ENCODE assay signal across 36 cellular contexts in the genomic region with DNA sequence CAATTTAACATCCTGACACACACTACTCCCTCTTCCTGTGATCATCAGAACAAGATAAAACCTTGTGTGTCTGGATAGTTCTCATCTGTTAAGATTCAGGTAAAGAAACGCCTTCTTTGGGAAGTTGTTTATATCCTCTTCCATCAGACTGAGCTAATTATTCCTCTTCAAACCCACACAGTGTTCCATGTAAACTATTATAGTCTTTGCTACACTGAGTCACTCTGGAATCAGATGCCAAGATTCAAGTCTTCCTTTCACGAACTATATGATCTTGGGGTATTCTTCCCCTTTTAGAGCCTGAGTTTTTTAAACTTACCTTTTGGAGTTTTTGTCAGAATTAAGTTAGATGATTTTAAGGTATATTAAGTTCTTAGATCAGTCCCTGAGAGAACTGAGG. TPM values are rescaled to one million over a fixed set of nuclear protein-coding genes. Genes with fewer than 3 reads are reported as not detected.
"Had no signal": no experiment of that assay in that cellular context is flagged by ENCODE, and none has a peak within 500 bp of the region (broad histone marks: within the 10 kb centered on the region; RNA-seq: fewer than 3 reads in every experiment).

No MANE protein-coding gene starts in this region.

- ATAC-seq: activated CD4-positive, CD25-positive, alpha-beta regulatory T cell treated with anti-CD3 and anti-CD28 coated beads, Interleukin-2, amount 50 U/mL, for 24 hours; activated CD8-positive, alpha-beta T cell treated with anti-CD3 and anti-CD28 coated beads for 36 hours; activated naive CD4-positive, alpha-beta T cell treated with anti-CD3 and anti-CD28 coated beads, Interleukin-2, amount 50 U/mL, for 72 hours; activated T-cell treated with anti-CD3 and anti-CD28 coated beads, Interleukin-2, amount 50 U/mL, for 4 hours; activated T-helper 17 cell treated with anti-CD3 and anti-CD28 coated beads, Interleukin-2, amount 50 U/mL, for 72 hours; gastroesophageal sphincter; heart right ventricle; T-helper 17 cell had no signal

- H3K36me3 Mint-ChIP-seq: activated naive CD4-positive, alpha-beta T cell treated with anti-CD3 and anti-CD28 coated beads, Interleukin-2, amount 50 U/mL, for 72 hours; brain had no signal

- H3K4me1 Mint-ChIP-seq: activated B cell treated with CpG ODN at 0.5 μM for 24 hours; activated naive CD8-positive, alpha-beta T cell treated with anti-CD3 and anti-CD28 coated beads, Interleukin-2, amount 10 ng/mL, durations not matched to agents 7 days and 5 days; brain had no signal

- H3K36me3 ChIP-seq: ascending aorta, breast epithelium, cardiac muscle cell, colonic mucosa, esophagus squamous epithelium, gastroesophageal sphincter, heart right ventricle, WERI-Rb-1 had no signal

- H3K9me3 ChIP-seq: ascending aorta, breast epithelium, colonic mucosa, esophagus squamous epithelium, gastroesophageal sphincter, heart right ventricle had no signal

- H3K4me1 ChIP-seq: ascending aorta, breast epithelium, colonic mucosa, esophagus squamous epithelium, gastroesophageal sphincter, heart right ventricle had no signal

- DNase-seq: activated B cell treated with CpG ODN at 0.5 μM for 24 hours; activated CD4-positive, alpha-beta T cell treated with anti-CD3 and anti-CD28 coated beads for 48 hours; activated CD4-positive, alpha-beta T cell treated with anti-CD3 and anti-CD28 coated beads, Interleukin-2, amount 50 U/mL, for 1 hour; activated CD4-positive, alpha-beta T cell treated with anti-CD3 and anti-CD28 coated beads, Interleukin-2, amount 50 U/mL, for 48 hours; activated CD8-positive, alpha-beta memory T cell treated with anti-CD3 and anti-CD28 coated beads for 24 hours; activated CD8-positive, alpha-beta T cell treated with anti-CD3 and anti-CD28 coated beads for 36 hours; activated effector memory CD4-positive, alpha-beta T cell treated with anti-CD3 and anti-CD28 coated beads, Interleukin-2, amount 50 U/mL, for 16 hours; activated naive CD4-positive, alpha-beta T cell treated with anti-CD3 and anti-CD28 coated beads for 36 hours; activated naive CD8-positive, alpha-beta T cell treated with anti-CD3 and anti-CD28 coated beads, Interleukin-2, amount 10 ng/mL, durations not matched to agents 7 days and 5 days; activated T-cell treated with anti-CD3 and anti-CD28 coated beads, Interleukin-2, amount 50 U/mL, for 4 hours; central memory CD4-positive, alpha-beta T cell; cerebellar nuclear complex; colonic mucosa; effector CD8-positive, alpha-beta T cell; esophagus squamous epithelium; foreskin melanocyte; heart right ventricle; T-helper 1 cell; T-helper 17 cell; T1000; WERI-Rb-1 had no signal

- H3K4me3 ChIP-seq: ascending aorta, breast epithelium, cardiac muscle cell, colonic mucosa, esophagus squamous epithelium, gastroesophageal sphincter, heart right ventricle had no signal

- H3K27ac ChIP-seq: ascending aorta, breast epithelium, cardiac muscle cell, colonic mucosa, epithelial cell of prostate, esophagus squamous epithelium, gastroesophageal sphincter, heart right ventricle, WERI-Rb-1 had no signal

- H3K9me3 Mint-ChIP-seq: activated B cell treated with CpG ODN at 0.5 μM for 24 hours; activated CD8-positive, alpha-beta T cell treated with anti-CD3 and anti-CD28 coated beads for 36 hours; activated naive CD4-positive, alpha-beta T cell treated with anti-CD3 and anti-CD28 coated beads for 36 hours; activated naive CD4-positive, alpha-beta T cell treated with anti-CD3 and anti-CD28 coated beads, Interleukin-2, amount 50 U/mL, for 72 hours; activated T-cell treated with anti-CD3 and anti-CD28 coated beads, Interleukin-2, amount 50 U/mL, for 4 hours; activated T-helper 17 cell treated with anti-CD3 and anti-CD28 coated beads, Interleukin-2, amount 50 U/mL, for 72 hours; brain; T-helper 2 cell treated with Interferon-gamma antibody and Interleukin-4, amounts not matched to agents 5 μg/mL and 100 μg/mL, for 36 hours had no signal

- H3K4me3 Mint-ChIP-seq: activated B cell treated with CpG ODN at 0.5 μM for 24 hours; activated CD8-positive, alpha-beta T cell treated with anti-CD3 and anti-CD28 coated beads for 36 hours; activated naive CD4-positive, alpha-beta T cell treated with anti-CD3 and anti-CD28 coated beads for 36 hours; activated naive CD8-positive, alpha-beta T cell treated with anti-CD3 and anti-CD28 coated beads, Interleukin-2, amount 10 ng/mL, durations not matched to agents 7 days and 5 days; activated T-cell treated with anti-CD3 and anti-CD28 coated beads, Interleukin-2, amount 50 U/mL, for 4 hours; activated T-helper 17 cell treated with anti-CD3 and anti-CD28 coated beads, Interleukin-2, amount 50 U/mL, for 72 hours; brain; T-helper 17 cell; T-helper 2 cell treated with Interferon-gamma antibody and Interleukin-4, amounts not matched to agents 5 μg/mL and 100 μg/mL, for 36 hours had no signal

- H3K27ac Mint-ChIP-seq: activated B cell treated with CpG ODN at 0.5 μM for 24 hours; activated CD8-positive, alpha-beta T cell treated with anti-CD3 and anti-CD28 coated beads for 36 hours; activated naive CD4-positive, alpha-beta T cell treated with anti-CD3 and anti-CD28 coated beads for 36 hours; activated naive CD4-positive, alpha-beta T cell treated with anti-CD3 and anti-CD28 coated beads, Interleukin-2, amount 50 U/mL, for 72 hours; activated naive CD8-positive, alpha-beta T cell treated with anti-CD3 and anti-CD28 coated beads, Interleukin-2, amount 10 ng/mL, durations not matched to agents 7 days and 5 days; activated T-helper 17 cell treated with anti-CD3 and anti-CD28 coated beads, Interleukin-2, amount 50 U/mL, for 72 hours; brain; T-helper 17 cell; T-helper 2 cell treated with Interferon-gamma antibody and Interleukin-4, amounts not matched to agents 5 μg/mL and 100 μg/mL, for 36 hours had no signal

- H3K27me3 ChIP-seq: ascending aorta, breast epithelium, cardiac muscle cell, colonic mucosa had no signal

RNA-seq across cellular contexts. Expression of gene OR1J1, which starts 2.0 kb away (rescaled TPM):
- total RNA-seq: activated B cell treated with CpG ODN at 0.5 μM for 24 hours; activated CD8-positive, alpha-beta T cell treated with anti-CD3 and anti-CD28 coated beads for 36 hours; activated naive CD4-positive, alpha-beta T cell treated with anti-CD3 and anti-CD28 coated beads for 36 hours; activated naive CD4-positive, alpha-beta T cell treated with anti-CD3 and anti-CD28 coated beads, Interleukin-2, amount 50 U/mL, for 72 hours; activated naive CD8-positive, alpha-beta T cell treated with anti-CD3 and anti-CD28 coated beads, Interleukin-2, amount 10 ng/mL, durations not matched to agents 7 days and 5 days; activated T-cell treated with anti-CD3 and anti-CD28 coated beads, Interleukin-2, amount 50 U/mL, for 4 hours; activated T-helper 17 cell treated with anti-CD3 and anti-CD28 coated beads, Interleukin-2, amount 50 U/mL, for 72 hours; ascending aorta; breast epithelium; cardiac muscle cell; colonic mucosa; dermis microvascular lymphatic vessel endothelial cell; endothelial cell of umbilical vein; esophagus squamous epithelium; fibroblast of villous mesenchyme; gastroesophageal sphincter; glomerular endothelial cell; heart right ventricle; T-helper 17 cell had no signal
- polyA plus RNA-seq: cardiac muscle cell, endothelial cell of umbilical vein, esophagus, heart right ventricle had no signal

RNA-seq across cellular contexts. Expression of gene OR1J2, which starts 34.9 kb away (rescaled TPM):
- total RNA-seq: activated B cell treated with CpG ODN at 0.5 μM for 24 hours; activated CD8-positive, alpha-beta T cell treated with anti-CD3 and anti-CD28 coated beads for 36 hours; activated naive CD4-positive, alpha-beta T cell treated with anti-CD3 and anti-CD28 coated beads for 36 hours; activated naive CD8-positive, alpha-beta T cell treated with anti-CD3 and anti-CD28 coated beads, Interleukin-2, amount 10 ng/mL, durations not matched to agents 7 days and 5 days; activated T-cell treated with anti-CD3 and anti-CD28 coated beads, Interleukin-2, amount 50 U/mL, for 4 hours; activated T-helper 17 cell treated with anti-CD3 and anti-CD28 coated beads, Interleukin-2, amount 50 U/mL, for 72 hours; ascending aorta; breast epithelium; cardiac muscle cell; colonic mucosa; dermis microvascular lymphatic vessel endothelial cell; endothelial cell of umbilical vein; esophagus squamous epithelium; gastroesophageal sphincter; glomerular endothelial cell had no signal
- polyA plus RNA-seq: cardiac muscle cell, endothelial cell of umbilical vein, heart right ventricle had no signal

RNA-seq across cellular contexts. Expression of gene OR1J4, which starts 43.2 kb away (rescaled TPM):
- total RNA-seq: activated B cell treated with CpG ODN at 0.5 μM for 24 hours; activated CD8-positive, alpha-beta T cell treated with anti-CD3 and anti-CD28 coated beads for 36 hours; activated naive CD4-positive, alpha-beta T cell treated with anti-CD3 and anti-CD28 coated beads for 36 hours; activated T-cell treated with anti-CD3 and anti-CD28 coated beads, Interleukin-2, amount 50 U/mL, for 4 hours; activated T-helper 17 cell treated with anti-CD3 and anti-CD28 coated beads, Interleukin-2, amount 50 U/mL, for 72 hours; ascending aorta; breast epithelium; cardiac muscle cell; colonic mucosa; endothelial cell of umbilical vein; esophagus squamous epithelium; fibroblast of villous mesenchyme; gastroesophageal sphincter; glomerular endothelial cell; heart right ventricle had no signal
- polyA plus RNA-seq: cardiac muscle cell, endothelial cell of umbilical vein, esophagus, heart right ventricle had no signal

RNA-seq across cellular contexts. Expression of gene OR1N1, which starts 51.4 kb away (rescaled TPM):
- total RNA-seq: activated B cell treated with CpG ODN at 0.5 μM for 24 hours; activated CD8-positive, alpha-beta T cell treated with anti-CD3 and anti-CD28 coated beads for 36 hours; activated naive CD4-positive, alpha-beta T cell treated with anti-CD3 and anti-CD28 coated beads for 36 hours; activated naive CD4-positive, alpha-beta T cell treated with anti-CD3 and anti-CD28 coated beads, Interleukin-2, amount 50 U/mL, for 72 hours; activated naive CD8-positive, alpha-beta T cell treated with anti-CD3 and anti-CD28 coated beads, Interleukin-2, amount 10 ng/mL, durations not matched to agents 7 days and 5 days; activated T-cell treated with anti-CD3 and anti-CD28 coated beads, Interleukin-2, amount 50 U/mL, for 4 hours; activated T-helper 17 cell treated with anti-CD3 and anti-CD28 coated beads, Interleukin-2, amount 50 U/mL, for 72 hours; ascending aorta; breast epithelium; cardiac muscle cell; colonic mucosa; dermis microvascular lymphatic vessel endothelial cell; endothelial cell of umbilical vein; esophagus squamous epithelium; fibroblast of villous mesenchyme; gastroesophageal sphincter; glomerular endothelial cell; heart right ventricle; T-helper 17 cell had no signal
- polyA plus RNA-seq: cardiac muscle cell, esophagus, heart right ventricle had no signal
